In the genomic region with DNA sequence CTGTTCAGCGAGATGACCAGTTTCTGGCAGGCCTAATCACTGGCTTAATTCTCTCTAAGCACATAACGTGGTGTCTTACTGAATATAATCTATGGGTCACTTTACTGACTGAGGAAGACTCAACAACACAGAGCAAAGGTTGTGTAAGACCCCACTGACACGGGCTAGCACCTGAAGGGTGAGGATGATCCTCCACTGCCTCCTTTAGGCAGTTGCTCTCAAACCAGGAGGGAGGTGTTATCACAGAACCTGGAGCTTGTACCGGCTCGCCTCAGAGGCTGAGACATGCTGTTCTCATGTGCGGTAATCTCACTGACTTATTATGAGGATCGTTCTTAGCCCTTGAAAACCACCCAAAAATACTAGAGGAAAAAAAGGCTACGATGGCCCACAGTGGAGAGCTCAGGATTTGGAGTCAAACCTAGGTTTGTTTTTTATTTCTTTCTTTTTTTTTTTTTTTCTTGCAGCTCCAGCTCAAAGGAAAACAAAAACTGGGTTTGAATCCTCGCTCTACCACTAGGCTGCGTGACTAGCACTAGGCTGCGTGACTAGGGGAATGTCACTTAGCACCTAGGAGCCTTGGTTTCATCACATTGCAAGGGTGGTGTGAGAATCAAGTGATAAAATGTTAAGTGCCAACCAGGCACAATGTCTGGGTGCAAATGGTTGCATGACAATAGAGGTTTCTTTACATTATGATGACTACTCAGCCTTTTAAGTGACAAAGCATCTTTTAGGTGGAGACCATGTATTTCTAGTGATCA, we compare ENCODE assay signal across 11 cellular contexts. TPM values are rescaled to one million over a fixed set of nuclear protein-coding genes. Genes with fewer than 3 reads are reported as not detected.
DNase-seq lines count a peak whose midpoint lies in the region; ATAC-seq and TF ChIP-seq lines count a peak whose summit lies in the region.
"Had no signal": no experiment of that assay in that cellular context is flagged by ENCODE, and none has a peak within 500 bp of the region (broad histone marks: within the 10 kb centered on the region; RNA-seq: fewer than 3 reads in every experiment).

No MANE protein-coding gene starts in this region.

- H3K9me3 ChIP-seq in breast epithelium, result no peaks in the 10 kb centered on the region
- H3K9me3 ChIP-seq in thymus (ENCODE audit: control insufficient read depth), result no peaks in the 10 kb centered on the region

- no peak for TF ChIP-seq POLR2A in breast epithelium (IDR thresholded peaks at IDR 0.05)

- H3K4me3 ChIP-seq in breast epithelium (no peak overlapping the region), thymus (ENCODE audit: low read length) (no peak overlapping the region)

- H3K4me3 Mint-ChIP-seq in MCF 10A (ENCODE audit: unreplicated experiment) (no peak overlapping the region), immature natural killer cell (peak overlapping the region; percentile 70 to 91 (median 80)), glutamatergic neuron (ENCODE audit: unreplicated experiment) (no peak overlapping the region), osteocyte (ENCODE audit: unreplicated experiment) (no peak overlapping the region)
- H3K4me3 Mint-ChIP-seq in activated CD8-positive, alpha-beta T cell treated with anti-CD3 and anti-CD28 coated beads for 36 hours, result peak overlapping the region; percentile 39
- H3K4me3 Mint-ChIP-seq: type B pancreatic cell had no signal

- ATAC-seq in activated CD8-positive, alpha-beta T cell treated with anti-CD3 and anti-CD28 coated beads for 36 hours, result peak; percentile 43
- ATAC-seq: Panc1 had no signal

- BruUV-seq in MCF 10A (replicated peaks; lab: Mats Ljungman, UMichigan), result no TSS peak

- H3K27ac ChIP-seq in breast epithelium, result peak overlapping the region; percentile 85 to 92
- peak overlapping the region; percentile 91 for H3K27ac ChIP-seq in thymus (ENCODE audit: low read depth)

- H3K36me3 ChIP-seq in breast epithelium (no peaks in the 10 kb centered on the region), thymus (ENCODE audit: control insufficient read depth, insufficient read depth) (no peaks in the 10 kb centered on the region)

- intact Hi-C loops in breast epithelium (cut with DNase I; ENCODE audit: low total_unique reads) (no loop called here), MCF 10A (cut with micrococcal nuclease) (no loop called here)
- intact Hi-C loops in activated CD8-positive, alpha-beta T cell treated with anti-CD3 and anti-CD28 coated beads for 36 hours (cut with micrococcal nuclease), result loop anchor here (2.0 to 10.0 kb wide), 2 partner anchors 58 to 270 kb away; a partner anchor contains a TSS

- H3K9me3 Mint-ChIP-seq in MCF 10A (ENCODE audit: unreplicated experiment) (no peaks in the 10 kb centered on the region), immature natural killer cell (no peaks in the 10 kb centered on the region), glutamatergic neuron (ENCODE audit: unreplicated experiment) (no peaks in the 10 kb centered on the region), osteocyte (ENCODE audit: unreplicated experiment) (no peaks in the 10 kb centered on the region)
- peaks cover 3% of the 10 kb centered on the region for H3K9me3 Mint-ChIP-seq in activated CD8-positive, alpha-beta T cell treated with anti-CD3 and anti-CD28 coated beads for 36 hours
- H3K9me3 Mint-ChIP-seq: type B pancreatic cell had no signal

- no peaks in the 10 kb centered on the region for H3K27me3 Mint-ChIP-seq in MCF 10A (ENCODE audit: insufficient read depth, unreplicated experiment)
- H3K27me3 Mint-ChIP-seq in activated CD8-positive, alpha-beta T cell treated with anti-CD3 and anti-CD28 coated beads for 36 hours, result no peaks in the 10 kb centered on the region
- peaks cover 3 to 15% (median 7%) of the 10 kb centered on the region in 3 donors for H3K27me3 Mint-ChIP-seq in immature natural killer cell (ENCODE audit: low read depth in 3 of 3)
- H3K27me3 Mint-ChIP-seq in glutamatergic neuron (ENCODE audit: unreplicated experiment), result no peaks in the 10 kb centered on the region
- H3K27me3 Mint-ChIP-seq in osteocyte (ENCODE audit: unreplicated experiment), result no peaks in the 10 kb centered on the region
- H3K27me3 Mint-ChIP-seq: type B pancreatic cell had no signal

- TF ChIP-seq CTCF in breast epithelium (IDR thresholded peaks at IDR 0.05) (no peak), MCF 10A (IDR thresholded peaks at IDR 0.05; ENCODE audit: unreplicated experiment) (no peak), glutamatergic neuron (IDR thresholded peaks at IDR 0.05; ENCODE audit: partially characterized antibody, unreplicated experiment) (no peak), osteocyte (IDR thresholded peaks at IDR 0.05) (no peak)
- no peak for TF ChIP-seq CTCF in activated CD8-positive, alpha-beta T cell treated with anti-CD3 and anti-CD28 coated beads for 36 hours (IDR thresholded peaks at IDR 0.05)

- POLR2A ChIA-PET in MCF 10A (lab: Yijun Ruan, JAX), result no interaction called here
- POLR2A ChIA-PET in activated CD8-positive, alpha-beta T cell treated with anti-CD3 and anti-CD28 coated beads for 36 hours (lab: Charles Lee), result interaction anchor here (1.1 to 1.8 kb wide), 4 partner anchors 8 to 26 kb away, joined by 3 to 8 read pairs (median 5); no protein-coding TSS in a partner anchor

- CTCF ChIA-PET in MCF 10A (lab: Yijun Ruan, JAX), result interaction anchor here (0.6 to 1.0 kb wide), 2 partner anchors 11 to 149 kb away, joined by 3 read pairs; no protein-coding TSS in a partner anchor
- CTCF ChIA-PET in activated CD8-positive, alpha-beta T cell treated with anti-CD3 and anti-CD28 coated beads for 36 hours (lab: Charles Lee), result interaction anchor here (0.8 to 2.0 kb wide), 8 partner anchors 9 to 419 kb away, joined by 3 to 7 read pairs (median 4); no protein-coding TSS in a partner anchor

- DNase-seq in breast epithelium (ENCODE audit: low spot score in 2 of 2), result no peak
- DNase-seq in MCF 10A (ENCODE audit: unreplicated experiment), result no peak
- DNase-seq in activated CD8-positive, alpha-beta T cell treated with anti-CD3 and anti-CD28 coated beads for 36 hours, result peak; percentile 42
- peak; percentile 78 to 82 (median 81) for DNase-seq in immature natural killer cell
- no peak for DNase-seq in DMS79 treated with DMSO at 0.1 percent for 48 hours (lab: John Stamatoyannopoulos, UW)
- DNase-seq in glutamatergic neuron, result no peak
- DNase-seq in osteocyte (ENCODE audit: extremely low spot score, unreplicated experiment), result no peak
- DNase-seq: retina had no signal

- no peaks in the 10 kb centered on the region for H3K36me3 Mint-ChIP-seq in MCF 10A (ENCODE audit: insufficient read depth, unreplicated experiment)
- no peaks in the 10 kb centered on the region for H3K36me3 Mint-ChIP-seq in activated CD8-positive, alpha-beta T cell treated with anti-CD3 and anti-CD28 coated beads for 36 hours (ENCODE audit: low read depth)
- H3K36me3 Mint-ChIP-seq in immature natural killer cell, result peaks cover 5 to 18% (median 13%) of the 10 kb centered on the region in 3 donors
- no peaks in the 10 kb centered on the region for H3K36me3 Mint-ChIP-seq in glutamatergic neuron (ENCODE audit: unreplicated experiment)
- peaks cover 7% of the 10 kb centered on the region for H3K36me3 Mint-ChIP-seq in osteocyte (ENCODE audit: unreplicated experiment)

- H3K27ac Mint-ChIP-seq in MCF 10A (ENCODE audit: low read depth, unreplicated experiment) (no peak overlapping the region), immature natural killer cell (peak overlapping the region; percentile 88 to 97 (median 94)), glutamatergic neuron (ENCODE audit: unreplicated experiment) (no peak overlapping the region), osteocyte (ENCODE audit: unreplicated experiment) (no peak overlapping the region)
- H3K27ac Mint-ChIP-seq in activated CD8-positive, alpha-beta T cell treated with anti-CD3 and anti-CD28 coated beads for 36 hours, result peak overlapping the region; percentile 92
- H3K27ac Mint-ChIP-seq: type B pancreatic cell had no signal

- H3K27me3 ChIP-seq in breast epithelium (no peaks in the 10 kb centered on the region), thymus (ENCODE audit: control insufficient read depth, insufficient read depth) (no peaks in the 10 kb centered on the region)

- H3K4me1 Mint-ChIP-seq in MCF 10A (ENCODE audit: insufficient read depth, unreplicated experiment) (peaks cover 14% of the 10 kb centered on the region), immature natural killer cell (peaks cover 69 to 81% of the 10 kb centered on the region in 2 donors), glutamatergic neuron (ENCODE audit: low read depth, unreplicated experiment) (peaks cover 5% of the 10 kb centered on the region), osteocyte (ENCODE audit: unreplicated experiment) (peaks cover 9% of the 10 kb centered on the region)
- H3K4me1 Mint-ChIP-seq in activated CD8-positive, alpha-beta T cell treated with anti-CD3 and anti-CD28 coated beads for 36 hours (ENCODE audit: low read depth), result peaks cover 34% of the 10 kb centered on the region

- WGBS in thymus, result 82% methylated on average over 11 of the region's 11 CpGs

- H3K4me1 ChIP-seq in breast epithelium (peaks cover 0 to 9% of the 10 kb centered on the region in 2 donors), thymus (ENCODE audit: control insufficient read depth, insufficient read depth, low read length) (peaks cover 18% of the 10 kb centered on the region)

RNA-seq across cellular contexts. Expression of a gene that starts 28.1 kb away (rescaled TPM):
- total RNA-seq in breast epithelium (10 to 100 TPM; 10.8 to 16.1 (median 14.9) TPM), MCF 10A (2022) (2.4 TPM in 2 replicates), glutamatergic neuron (ENCODE audit: unreplicated experiment) (7.4 TPM), osteocyte (12.1 and 12.6 TPM in 2 replicates)
- 1 to 10 TPM; 1.6 to 2.2 TPM for total RNA-seq in activated CD8-positive, alpha-beta T cell treated with anti-CD3 and anti-CD28 coated beads for 36 hours
- polyA plus RNA-seq in immature natural killer cell (10 to 100 TPM; 36.1 to 49.1 (median 45.8) TPM), thymus (34.8 TPM)

Comparison
In these comparisons a context has a peak if more than half of its experiments do, and no peak if none do; other contexts are left out.
1. DNase-seq: peak in activated CD8-positive, alpha-beta T cell treated with anti-CD3 and anti-CD28 coated beads for 36 hours (single experiment) and immature natural killer cell (3 of 3); none in breast epithelium (0 of 2), MCF 10A (single experiment), DMS79 treated with DMSO at 0.1 percent for 48 hours (single experiment), glutamatergic neuron (single experiment) and osteocyte (single experiment).
2. H3K27ac Mint-ChIP-seq: peak in activated CD8-positive, alpha-beta T cell treated with anti-CD3 and anti-CD28 coated beads for 36 hours (single experiment) and immature natural killer cell (6 of 6); none in MCF 10A (single experiment), glutamatergic neuron (single experiment) and osteocyte (single experiment).
3. H3K4me3 Mint-ChIP-seq: peak in activated CD8-positive, alpha-beta T cell treated with anti-CD3 and anti-CD28 coated beads for 36 hours (single experiment) and immature natural killer cell (5 of 5); none in MCF 10A (single experiment), glutamatergic neuron (single experiment) and osteocyte (single experiment).